1 cellular context compared by ENCODE assay signal in genomic region chr4:171676555-171677215, GRCh38.
TF ChIP-seq lines count a peak whose summit lies in the region.

No MANE protein-coding gene starts in this region.

TF ChIP-seq in GM23338, 12 proteins besides CTCF, POLR2A, EP300 and RAD21 (continued from another document):
- TF ChIP-seq ZNF331 (CRISPR knock-in tag; IDR thresholded peaks at IDR 0.05; ENCODE audit: low read depth) (no peak), JUNB (IDR thresholded peaks at IDR 0.05; ENCODE audit: unreplicated experiment) (no peak), ZNF114 (CRISPR knock-in tag; IDR thresholded peaks at IDR 0.05) (no peak), POLR2AphosphoS5 (IDR thresholded peaks at IDR 0.05; ENCODE audit: low read depth) (no peak), EZH2phosphoT487 (IDR thresholded peaks at IDR 0.05; ENCODE audit: unreplicated experiment) (no peak), STAT1 (IDR thresholded peaks at IDR 0.05; ENCODE audit: unreplicated experiment) (no peak)
- TF ChIP-seq, protein P1, sequence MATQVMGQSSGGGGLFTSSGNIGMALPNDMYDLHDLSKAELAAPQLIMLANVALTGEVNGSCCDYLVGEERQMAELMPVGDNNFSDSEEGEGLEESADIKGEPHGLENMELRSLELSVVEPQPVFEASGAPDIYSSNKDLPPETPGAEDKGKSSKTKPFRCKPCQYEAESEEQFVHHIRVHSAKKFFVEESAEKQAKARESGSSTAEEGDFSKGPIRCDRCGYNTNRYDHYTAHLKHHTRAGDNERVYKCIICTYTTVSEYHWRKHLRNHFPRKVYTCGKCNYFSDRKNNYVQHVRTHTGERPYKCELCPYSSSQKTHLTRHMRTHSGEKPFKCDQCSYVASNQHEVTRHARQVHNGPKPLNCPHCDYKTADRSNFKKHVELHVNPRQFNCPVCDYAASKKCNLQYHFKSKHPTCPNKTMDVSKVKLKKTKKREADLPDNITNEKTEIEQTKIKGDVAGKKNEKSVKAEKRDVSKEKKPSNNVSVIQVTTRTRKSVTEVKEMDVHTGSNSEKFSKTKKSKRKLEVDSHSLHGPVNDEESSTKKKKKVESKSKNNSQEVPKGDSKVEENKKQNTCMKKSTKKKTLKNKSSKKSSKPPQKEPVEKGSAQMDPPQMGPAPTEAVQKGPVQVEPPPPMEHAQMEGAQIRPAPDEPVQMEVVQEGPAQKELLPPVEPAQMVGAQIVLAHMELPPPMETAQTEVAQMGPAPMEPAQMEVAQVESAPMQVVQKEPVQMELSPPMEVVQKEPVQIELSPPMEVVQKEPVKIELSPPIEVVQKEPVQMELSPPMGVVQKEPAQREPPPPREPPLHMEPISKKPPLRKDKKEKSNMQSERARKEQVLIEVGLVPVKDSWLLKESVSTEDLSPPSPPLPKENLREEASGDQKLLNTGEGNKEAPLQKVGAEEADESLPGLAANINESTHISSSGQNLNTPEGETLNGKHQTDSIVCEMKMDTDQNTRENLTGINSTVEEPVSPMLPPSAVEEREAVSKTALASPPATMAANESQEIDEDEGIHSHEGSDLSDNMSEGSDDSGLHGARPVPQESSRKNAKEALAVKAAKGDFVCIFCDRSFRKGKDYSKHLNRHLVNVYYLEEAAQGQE (IDR thresholded peaks at IDR 0.05; ENCODE audit: unreplicated experiment) = no peak
